ENCODE assay signal across 8 cellular contexts in the genomic region with DNA sequence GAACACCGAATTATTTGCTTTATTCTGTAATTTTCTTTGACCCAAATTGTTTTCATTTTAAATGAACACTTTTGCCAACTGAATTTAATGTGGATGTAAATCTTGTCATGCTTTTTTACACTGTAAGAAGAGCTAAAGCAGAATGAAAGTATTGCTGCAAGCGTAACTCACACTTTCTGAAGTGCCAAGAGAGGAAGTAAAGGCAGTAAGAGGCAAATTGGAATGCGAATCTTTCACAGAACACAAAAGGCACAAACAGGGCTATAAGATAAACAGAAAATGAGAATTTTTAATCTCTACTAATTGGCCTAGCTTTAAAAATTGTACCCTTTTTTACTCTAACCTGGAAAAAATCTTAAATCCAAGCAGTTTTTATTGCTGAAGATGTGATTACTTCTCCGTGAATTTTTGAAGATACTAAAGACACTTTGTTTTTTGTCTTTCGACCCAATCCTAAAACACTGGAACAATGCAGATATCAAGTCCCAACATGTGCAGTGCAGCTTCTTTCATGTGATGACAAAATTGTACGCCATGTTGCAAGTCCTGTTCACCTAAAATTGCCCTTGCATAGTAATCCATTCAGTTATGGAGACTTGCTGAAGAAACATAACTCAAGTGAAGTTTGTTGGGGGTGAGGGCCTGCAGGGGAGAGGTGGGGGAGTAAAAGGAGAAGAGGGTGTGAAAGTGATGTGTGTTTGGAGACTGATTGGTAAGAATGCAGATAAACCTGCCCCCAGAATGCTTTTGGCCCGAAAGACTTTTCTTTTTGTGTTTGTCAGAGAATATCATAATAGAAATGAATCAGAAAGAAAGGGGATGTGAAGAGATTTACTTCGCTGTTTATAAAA. TPM values are rescaled to one million over a fixed set of nuclear protein-coding genes. Genes with fewer than 3 reads are reported as not detected.
A peak's percentile ranks its signal among the peaks of the same experiment; 100 is the strongest.
DNase-seq lines count a peak whose midpoint lies in the region; ATAC-seq and TF ChIP-seq lines count a peak whose summit lies in the region.

No MANE protein-coding gene starts in this region.

- H3K4me3 ChIP-seq in AG04449 (ENCODE audit: low read depth, low read length), result peak overlapping the region; percentile 80; the same call in 1 of the 2 replicates
- peak overlapping the region; percentile 81 for H3K4me3 ChIP-seq in Jurkat, Clone E6-1 (ENCODE audit: low read length)
- no peak overlapping the region for H3K4me3 ChIP-seq in brain microvascular endothelial cell (ENCODE audit: low read depth, low read length)

- H3K4me1 Mint-ChIP-seq in brain (peaks cover 74% of the 10 kb centered on the region), mesothelial cell of epicardium (peaks cover 53% of the 10 kb centered on the region)

- in situ Hi-C loops in brain microvascular endothelial cell (cut with HindIII; ENCODE audit: low pct_ligation_motif_present, low sequenced_read_pairs), result no loop called here

- ATAC-seq in GM18873 (IDR thresholded peaks at IDR 0.05; ENCODE audit: low FRiP score, unreplicated experiment), result no peak
- ATAC-seq in esophagus mucosa, result no peak

- H3K4me3 Mint-ChIP-seq in brain, result peak overlapping the region; percentile 94 to 97 (median 95)
- peak overlapping the region; percentile 88 for H3K4me3 Mint-ChIP-seq in mesothelial cell of epicardium

- TF ChIP-seq CTCF in AG04449 (IDR thresholded peaks at IDR 0.05; ENCODE audit: insufficient read depth, low read length, missing control alignments), result no peak
- no peak for TF ChIP-seq CTCF in brain (conservative IDR thresholded peaks at IDR 0.05)
- TF ChIP-seq CTCF in mesothelial cell of epicardium (IDR thresholded peaks at IDR 0.05; ENCODE audit: unreplicated experiment), result no peak
- TF ChIP-seq CTCF in brain microvascular endothelial cell (IDR thresholded peaks at IDR 0.05; ENCODE audit: low read depth, low read length, missing control alignments), result no peak

- H3K36me3 Mint-ChIP-seq in brain (peaks cover 8% of the 10 kb centered on the region), mesothelial cell of epicardium (no peaks in the 10 kb centered on the region)

- CTCF ChIA-PET in AG04449 (lab: Yijun Ruan, JAX), result interaction anchor here (2.7 kb wide), 1 partner anchor 160 kb away, joined by 6 read pairs; no protein-coding TSS in a partner anchor

- H3K9me3 Mint-ChIP-seq in brain (peaks cover 0 to 3% (median 0%) of the 10 kb centered on the region in 5 experiments), mesothelial cell of epicardium (no peaks in the 10 kb centered on the region)

- no peaks in the 10 kb centered on the region for H3K27me3 ChIP-seq in brain microvascular endothelial cell (replicated peaks)

- H3K27me3 Mint-ChIP-seq in brain, result peaks cover 11% of the 10 kb centered on the region
- peaks cover 11% of the 10 kb centered on the region for H3K27me3 Mint-ChIP-seq in mesothelial cell of epicardium (ENCODE audit: low read depth)

- POLR2A ChIA-PET in AG04449 (lab: Yijun Ruan, JAX), result no interaction called here

- DNase-seq in AG04449 (ENCODE audit: low read depth, low spot score), result no peak
- no peak for DNase-seq in Jurkat, Clone E6-1 (ENCODE audit: low read depth, low spot score)
- DNase-seq in mesothelial cell of epicardium (ENCODE audit: low spot score in 2 of 2, unreplicated experiment in 2 of 2), result no peak
- DNase-seq in brain microvascular endothelial cell, result no peak
- no peak for DNase-seq in SHP77 (lab: John Stamatoyannopoulos, UW)

- peak overlapping the region; percentile 84 to 93 (median 90) for H3K27ac Mint-ChIP-seq in brain
- peak overlapping the region; percentile 80 for H3K27ac Mint-ChIP-seq in mesothelial cell of epicardium

- no peak overlapping the region for H3K27ac ChIP-seq in brain microvascular endothelial cell

- H3K36me3 ChIP-seq in brain microvascular endothelial cell (replicated peaks), result no peaks in the 10 kb centered on the region

RNA-seq across cellular contexts. Expression of a gene that starts 1.4 kb away (rescaled TPM):
- 19.8 TPM for polyA plus RNA-seq in Jurkat, Clone E6-1 (2012; ENCODE audit: insufficient read depth, insufficient read length)
- polyA plus RNA-seq in brain (ENCODE audit: insufficient read depth, low read depth, low replicate concordance), result 4.1 TPM
- 18.0 to 22.1 TPM (median 19.6 TPM) in 3 replicates for total RNA-seq in mesothelial cell of epicardium
- 5.4 TPM for total RNA-seq in esophagus mucosa
